ENCODE assay signal across 8 cellular contexts in the genomic region with DNA sequence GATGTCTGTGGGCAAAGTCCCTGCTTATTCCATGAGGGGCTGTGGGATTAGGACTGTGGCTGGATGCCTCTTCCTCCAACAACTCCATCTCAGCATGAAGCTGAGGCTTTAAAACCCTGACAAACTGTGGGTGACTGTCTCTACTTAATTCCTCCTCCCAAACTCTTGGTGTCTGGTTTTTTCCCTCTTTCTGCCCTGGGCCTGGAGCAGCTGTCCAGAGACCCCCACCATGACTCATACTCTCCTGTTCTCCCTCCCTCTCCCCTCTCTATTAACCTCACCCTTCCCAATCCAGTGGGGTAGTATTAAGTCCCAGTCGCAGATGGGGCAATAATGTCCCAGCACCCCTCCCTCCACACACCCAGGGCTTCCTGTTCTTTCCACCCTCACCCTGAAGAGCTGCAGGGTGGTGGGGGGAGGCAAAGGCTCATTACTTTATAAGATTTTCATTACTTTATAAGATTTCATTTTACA. TPM values are rescaled to one million over a fixed set of nuclear protein-coding genes. Genes with fewer than 3 reads are reported as not detected.
DNase-seq lines count a peak whose midpoint lies in the region; ATAC-seq and TF ChIP-seq lines count a peak whose summit lies in the region.

No MANE protein-coding gene starts in this region.

- H3K36me3 ChIP-seq in liver (ENCODE audit: control insufficient read depth in 4 of 4, insufficient read depth in 3 of 4, low read depth in 1 of 4, low read length in 3 of 4), result no peaks in the 10 kb centered on the region

- no peaks in the 10 kb centered on the region for H3K9me3 ChIP-seq in liver (ENCODE audit: control insufficient read depth in 4 of 4, low read length in 3 of 4)

- no peak for ATAC-seq in activated CD4-positive, alpha-beta T cell treated with anti-CD3 and anti-CD28 coated beads for 36 hours
- ATAC-seq in HG03039 (IDR thresholded peaks at IDR 0.05; ENCODE audit: unreplicated experiment), result no peak

- peaks cover 22% of the 10 kb centered on the region for H3K36me3 Mint-ChIP-seq in activated CD4-positive, alpha-beta T cell treated with anti-CD3 and anti-CD28 coated beads for 36 hours (ENCODE audit: low read depth)

- H3K9ac ChIP-seq in liver (ENCODE audit: low read depth in 1 of 2, low read length in 2 of 2), result no peak overlapping the region

- H3K4me3 ChIP-seq in astrocyte of the spinal cord (ENCODE audit: low read depth, low read length) (peak overlapping the region; percentile 82), liver (ENCODE audit: low read depth in 1 of 3, low read length in 3 of 3) (peak overlapping the region in 2 of 3 donors; percentile 84 to 85)

- peak overlapping the region; percentile 99 for H3K4me3 Mint-ChIP-seq in activated CD4-positive, alpha-beta T cell treated with anti-CD3 and anti-CD28 coated beads for 36 hours

- H3K27me3 ChIP-seq in liver (ENCODE audit: control insufficient read depth in 4 of 4, insufficient read depth in 4 of 4, low read length in 3 of 4), result no peaks in the 10 kb centered on the region

- CTCF ChIA-PET in activated CD4-positive, alpha-beta T cell treated with anti-CD3 and anti-CD28 coated beads for 36 hours (lab: Charles Lee), result interaction anchor here (0.7 to 3.2 kb wide), 4 partner anchors 11 to 95 kb away, joined by 3 to 20 read pairs (median 6); a partner anchor contains a TSS

- POLR2A ChIA-PET in activated CD4-positive, alpha-beta T cell treated with anti-CD3 and anti-CD28 coated beads for 36 hours (lab: Charles Lee), result interaction anchor here (0.9 kb wide), 1 partner anchor 143 kb away, joined by 3 read pairs; a partner anchor contains a TSS

- TF ChIP-seq RAD21 in liver (IDR thresholded peaks at IDR 0.05), result no peak

- DNase-seq in activated CD4-positive, alpha-beta T cell treated with anti-CD3 and anti-CD28 coated beads for 36 hours, result no peak
- DNase-seq in activated CD4-positive, alpha-beta T cell treated with anti-CD3 and anti-CD28 coated beads for 48 hours, result no peak
- DNase-seq in astrocyte of the spinal cord (ENCODE audit: low read depth, low spot score), result no peak
- DNase-seq in substantia nigra (lab: John Stamatoyannopoulos, UW), result no peak
- no peak for DNase-seq in NCI-H510A treated with DMSO at 0.1 percent for 48 hours (lab: John Stamatoyannopoulos, UW)
- DNase-seq in COLO668 (lab: John Stamatoyannopoulos, UW; ENCODE audit: unreplicated experiment), result no peak

- H3K4me1 Mint-ChIP-seq in activated CD4-positive, alpha-beta T cell treated with anti-CD3 and anti-CD28 coated beads for 36 hours, result peaks cover 35% of the 10 kb centered on the region

- in situ Hi-C loops in astrocyte of the spinal cord (cut with HindIII; ENCODE audit: low sequenced_read_pairs), result no loop called here

- peaks cover 8 to 34% (median 20%) of the 10 kb centered on the region in 4 donors for H3K4me1 ChIP-seq in liver (ENCODE audit: control insufficient read depth in 4 of 4, insufficient read depth in 4 of 4, low read length in 3 of 4)

- intact Hi-C loops in activated CD4-positive, alpha-beta T cell treated with anti-CD3 and anti-CD28 coated beads for 36 hours (cut with DNase I, micrococcal nuclease), result loop anchor here in 1 of 2 experiments (2.0 kb wide), 1 partner anchor 67 kb away; no protein-coding TSS in a partner anchor

- peak overlapping the region; percentile 97 for H3K27ac Mint-ChIP-seq in activated CD4-positive, alpha-beta T cell treated with anti-CD3 and anti-CD28 coated beads for 36 hours

- TF ChIP-seq CTCF in astrocyte of the spinal cord (IDR thresholded peaks at IDR 0.05; ENCODE audit: low read depth, low read length) (no peak), liver (IDR thresholded peaks at IDR 0.05; ENCODE audit: low read depth, low read length, missing input control) (no peak)

- no peaks in the 10 kb centered on the region for H3K9me3 Mint-ChIP-seq in activated CD4-positive, alpha-beta T cell treated with anti-CD3 and anti-CD28 coated beads for 36 hours (ENCODE audit: low read depth)

- WGBS in liver, result 46% methylated on average over 1 of the region's 1 CpG

- H3K27ac ChIP-seq in liver (ENCODE audit: low read depth in 1 of 2, low read length in 2 of 2) (peak overlapping the region; percentile 93 to 94), substantia nigra (ENCODE audit: low read depth, low read length, poor library complexity, severe bottlenecking) (peak overlapping the region; percentile 99)

- no peaks in the 10 kb centered on the region for H3K27me3 Mint-ChIP-seq in activated CD4-positive, alpha-beta T cell treated with anti-CD3 and anti-CD28 coated beads for 36 hours

TF ChIP-seq in liver, 16 proteins besides CTCF, POLR2A, EP300 and RAD21:
- TF ChIP-seq NR2F2 (IDR thresholded peaks at IDR 0.05), result no peak
- TF ChIP-seq, protein P1, sequence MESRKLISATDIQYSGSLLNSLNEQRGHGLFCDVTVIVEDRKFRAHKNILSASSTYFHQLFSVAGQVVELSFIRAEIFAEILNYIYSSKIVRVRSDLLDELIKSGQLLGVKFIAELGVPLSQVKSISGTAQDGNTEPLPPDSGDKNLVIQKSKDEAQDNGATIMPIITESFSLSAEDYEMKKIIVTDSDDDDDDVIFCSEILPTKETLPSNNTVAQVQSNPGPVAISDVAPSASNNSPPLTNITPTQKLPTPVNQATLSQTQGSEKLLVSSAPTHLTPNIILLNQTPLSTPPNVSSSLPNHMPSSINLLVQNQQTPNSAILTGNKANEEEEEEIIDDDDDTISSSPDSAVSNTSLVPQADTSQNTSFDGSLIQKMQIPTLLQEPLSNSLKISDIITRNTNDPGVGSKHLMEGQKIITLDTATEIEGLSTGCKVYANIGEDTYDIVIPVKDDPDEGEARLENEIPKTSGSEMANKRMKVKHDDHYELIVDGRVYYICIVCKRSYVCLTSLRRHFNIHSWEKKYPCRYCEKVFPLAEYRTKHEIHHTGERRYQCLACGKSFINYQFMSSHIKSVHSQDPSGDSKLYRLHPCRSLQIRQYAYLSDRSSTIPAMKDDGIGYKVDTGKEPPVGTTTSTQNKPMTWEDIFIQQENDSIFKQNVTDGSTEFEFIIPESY (IDR thresholded peaks at IDR 0.05), result no peak
- no peak for TF ChIP-seq EGR1 (IDR thresholded peaks at IDR 0.05; ENCODE audit: low read depth in 2 of 2)
- no peak for TF ChIP-seq HNF4G (IDR thresholded peaks at IDR 0.05)
- TF ChIP-seq HNF4A (conservative IDR thresholded peaks at IDR 0.05), result no peak
- no peak for TF ChIP-seq SP1 (IDR thresholded peaks at IDR 0.05)
- TF ChIP-seq RXRA (IDR thresholded peaks at IDR 0.05), result no peak
- TF ChIP-seq, protein P2, sequence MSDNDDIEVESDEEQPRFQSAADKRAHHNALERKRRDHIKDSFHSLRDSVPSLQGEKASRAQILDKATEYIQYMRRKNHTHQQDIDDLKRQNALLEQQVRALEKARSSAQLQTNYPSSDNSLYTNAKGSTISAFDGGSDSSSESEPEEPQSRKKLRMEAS (IDR thresholded peaks at IDR 0.05), result no peak
- no peak for TF ChIP-seq YY1 (IDR thresholded peaks at IDR 0.05)
- TF ChIP-seq, protein P3, sequence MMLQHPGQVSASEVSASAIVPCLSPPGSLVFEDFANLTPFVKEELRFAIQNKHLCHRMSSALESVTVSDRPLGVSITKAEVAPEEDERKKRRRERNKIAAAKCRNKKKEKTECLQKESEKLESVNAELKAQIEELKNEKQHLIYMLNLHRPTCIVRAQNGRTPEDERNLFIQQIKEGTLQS (IDR thresholded peaks at IDR 0.05), result no peak
- no peak for TF ChIP-seq FOXA1 (IDR thresholded peaks at IDR 0.05)
- no peak for TF ChIP-seq GABPA (IDR thresholded peaks at IDR 0.05 in 1 of 2, conservative IDR thresholded peaks at IDR 0.05 in 1 of 2)
- no peak for TF ChIP-seq TAF1 (conservative IDR thresholded peaks at IDR 0.05)
- TF ChIP-seq JUND (IDR thresholded peaks at IDR 0.05), result no peak
- TF ChIP-seq, protein P4, sequence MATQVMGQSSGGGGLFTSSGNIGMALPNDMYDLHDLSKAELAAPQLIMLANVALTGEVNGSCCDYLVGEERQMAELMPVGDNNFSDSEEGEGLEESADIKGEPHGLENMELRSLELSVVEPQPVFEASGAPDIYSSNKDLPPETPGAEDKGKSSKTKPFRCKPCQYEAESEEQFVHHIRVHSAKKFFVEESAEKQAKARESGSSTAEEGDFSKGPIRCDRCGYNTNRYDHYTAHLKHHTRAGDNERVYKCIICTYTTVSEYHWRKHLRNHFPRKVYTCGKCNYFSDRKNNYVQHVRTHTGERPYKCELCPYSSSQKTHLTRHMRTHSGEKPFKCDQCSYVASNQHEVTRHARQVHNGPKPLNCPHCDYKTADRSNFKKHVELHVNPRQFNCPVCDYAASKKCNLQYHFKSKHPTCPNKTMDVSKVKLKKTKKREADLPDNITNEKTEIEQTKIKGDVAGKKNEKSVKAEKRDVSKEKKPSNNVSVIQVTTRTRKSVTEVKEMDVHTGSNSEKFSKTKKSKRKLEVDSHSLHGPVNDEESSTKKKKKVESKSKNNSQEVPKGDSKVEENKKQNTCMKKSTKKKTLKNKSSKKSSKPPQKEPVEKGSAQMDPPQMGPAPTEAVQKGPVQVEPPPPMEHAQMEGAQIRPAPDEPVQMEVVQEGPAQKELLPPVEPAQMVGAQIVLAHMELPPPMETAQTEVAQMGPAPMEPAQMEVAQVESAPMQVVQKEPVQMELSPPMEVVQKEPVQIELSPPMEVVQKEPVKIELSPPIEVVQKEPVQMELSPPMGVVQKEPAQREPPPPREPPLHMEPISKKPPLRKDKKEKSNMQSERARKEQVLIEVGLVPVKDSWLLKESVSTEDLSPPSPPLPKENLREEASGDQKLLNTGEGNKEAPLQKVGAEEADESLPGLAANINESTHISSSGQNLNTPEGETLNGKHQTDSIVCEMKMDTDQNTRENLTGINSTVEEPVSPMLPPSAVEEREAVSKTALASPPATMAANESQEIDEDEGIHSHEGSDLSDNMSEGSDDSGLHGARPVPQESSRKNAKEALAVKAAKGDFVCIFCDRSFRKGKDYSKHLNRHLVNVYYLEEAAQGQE (IDR thresholded peaks at IDR 0.05), result no peak
- TF ChIP-seq FOXA2 (IDR thresholded peaks at IDR 0.05), result no peak
TF ChIP-seq in liver: peak in this region for 0.

RNA-seq across cellular contexts. Expression of a gene that starts 2.1 kb away (rescaled TPM):
- 10 to 100 TPM; 29.9 to 31.1 TPM for total RNA-seq in activated CD4-positive, alpha-beta T cell treated with anti-CD3 and anti-CD28 coated beads for 36 hours
- total RNA-seq in liver, result 10 to 100 TPM; 15.4 to 22.0 TPM
- polyA plus RNA-seq in liver, result 10 to 100 TPM in 1 of 2 donors, 1 to 10 TPM in 1; 4.8 to 11.9 TPM

RNA-seq across cellular contexts. Expression of a gene that starts 11.3 kb away (rescaled TPM):
- not detected for total RNA-seq in activated CD4-positive, alpha-beta T cell treated with anti-CD3 and anti-CD28 coated beads for 36 hours
- total RNA-seq in liver, result 1 to 10 TPM; 1.1 TPM
- 1 to 10 TPM; 1.6 to 2.4 TPM for polyA plus RNA-seq in liver

RNA-seq across cellular contexts. Expression of a gene that starts 13.6 kb away (rescaled TPM):
- total RNA-seq in activated CD4-positive, alpha-beta T cell treated with anti-CD3 and anti-CD28 coated beads for 36 hours, result 10 to 100 TPM; 29.4 to 35.6 TPM
- total RNA-seq in liver, result 10 to 100 TPM; 12.8 to 13.1 TPM
- 10 to 100 TPM; 35.7 to 54.2 TPM for polyA plus RNA-seq in liver

RNA-seq across cellular contexts. Expression of a gene that starts 13.9 kb away (rescaled TPM):
- 100 to 1,000 TPM; 111 to 114 TPM for total RNA-seq in activated CD4-positive, alpha-beta T cell treated with anti-CD3 and anti-CD28 coated beads for 36 hours
- 10 to 100 TPM; 19.1 to 29.5 TPM for total RNA-seq in liver
- polyA plus RNA-seq in liver, result 10 to 100 TPM; 21.7 to 34.2 TPM
